ENCODE assay signal across 8 cellular contexts in genomic region chr17:8221663-8222379, GRCh38. TPM values are rescaled to one million over a fixed set of nuclear protein-coding genes. Genes with fewer than 3 reads are reported as not detected.
A peak's percentile ranks its signal among the peaks of the same experiment; 100 is the strongest.
DNase-seq lines count a peak whose midpoint lies in the region; ATAC-seq and TF ChIP-seq lines count a peak whose summit lies in the region.

No MANE protein-coding gene starts in this region.

- POLR2A ChIA-PET in MCF 10A (lab: Yijun Ruan, JAX) = interaction anchor here (0.7 to 13.2 kb wide), 27 partner anchors 8 to 364 kb away, joined by 3 to 352 read pairs (median 6); partner anchors contain the start of genes ALOXE3, AURKB, BORCS6 and CTC1

- intact Hi-C loops in MCF 10A (cut with micrococcal nuclease) = loop anchor here (1.0 to 5.0 kb wide), 3 partner anchors 35 to 160 kb away; partner anchors contain the start of gene RPL26

- peaks cover 16% of the 10 kb centered on the region for H3F3A ChIP-seq in smooth muscle cell (ENCODE audit: low read depth)

- peak overlapping the region; percentile 97 for H3K27ac Mint-ChIP-seq in MCF 10A (ENCODE audit: low read depth, unreplicated experiment)

- H3K27me3 Mint-ChIP-seq in MCF 10A (ENCODE audit: insufficient read depth, unreplicated experiment) = no peaks in the 10 kb centered on the region

- peak; percentile 40 for ATAC-seq in HG02970 (IDR thresholded peaks at IDR 0.05; ENCODE audit: low FRiP score, unreplicated experiment)

- H3K36me3 Mint-ChIP-seq in MCF 10A (ENCODE audit: insufficient read depth, unreplicated experiment) = peaks cover 47% of the 10 kb centered on the region

- H4K20me1 ChIP-seq in smooth muscle cell (ENCODE audit: low read depth) = no peaks in the 10 kb centered on the region

- no peaks in the 10 kb centered on the region for H3K27me3 ChIP-seq in smooth muscle cell (ENCODE audit: low read depth)

- H3K4me1 ChIP-seq in smooth muscle cell (ENCODE audit: low read depth) = peaks cover 4% of the 10 kb centered on the region

- under 1% methylated on average over 40 of the region's 40 CpGs for WGBS in smooth muscle cell (ENCODE audit: low lambda C conversion rate)

- TF ChIP-seq CTCF in VCaP (conservative IDR thresholded peaks at IDR 0.05) = no peak
- TF ChIP-seq CTCF in MCF 10A (IDR thresholded peaks at IDR 0.05; ENCODE audit: unreplicated experiment) = no peak
- TF ChIP-seq CTCF in smooth muscle cell (IDR thresholded peaks at IDR 0.05; ENCODE audit: borderline replicate concordance, insufficient read depth, poor library complexity, severe bottlenecking) = no peak

- DNase-seq in NCI-H1436 (lab: John Stamatoyannopoulos, UW) (peak; percentile 85), NCI-H1436 treated with DMSO at 0.1 percent for 48 hours (lab: John Stamatoyannopoulos, UW) (no peak), NCI-H2081 (lab: John Stamatoyannopoulos, UW) (peak; percentile 65 to 82), MCF 10A (ENCODE audit: unreplicated experiment) (peak; percentile 92), iPS-NIHi7 (ENCODE audit: extremely low spot score) (peak; percentile 23), smooth muscle cell (lab: John Stamatoyannopoulos, UW; ENCODE audit: unreplicated experiment) (peak; percentile 85)

- peak overlapping the region; percentile 80 for H2AFZ ChIP-seq in smooth muscle cell (ENCODE audit: low read depth)

- H3K9ac ChIP-seq in smooth muscle cell (ENCODE audit: low read depth) = peak overlapping the region; percentile 64

- BruUV-seq in MCF 10A (replicated peaks; lab: Mats Ljungman, UMichigan) = no TSS peak

- CTCF ChIA-PET in MCF 10A (lab: Yijun Ruan, JAX) = interaction anchor here (0.6 to 5.1 kb wide), 11 partner anchors 11 to 164 kb away, joined by 3 to 42 read pairs (median 4); partner anchors contain the start of genes AURKB, BORCS6, HES7 and PFAS

- no peaks in the 10 kb centered on the region for H3K9me3 ChIP-seq in smooth muscle cell (replicated peaks; ENCODE audit: low read depth)

- no peaks in the 10 kb centered on the region for H3K9me3 Mint-ChIP-seq in MCF 10A (ENCODE audit: unreplicated experiment)

- peak overlapping the region; percentile 93 for H3K4me3 Mint-ChIP-seq in MCF 10A (ENCODE audit: unreplicated experiment)

- peaks cover 8% of the 10 kb centered on the region for H3K4me1 Mint-ChIP-seq in MCF 10A (ENCODE audit: insufficient read depth, unreplicated experiment)

- no peaks in the 10 kb centered on the region for H3K79me2 ChIP-seq in smooth muscle cell (ENCODE audit: low read depth)

- H3K4me3 ChIP-seq in smooth muscle cell = peak overlapping the region; percentile 62

- no peaks in the 10 kb centered on the region for H3K36me3 ChIP-seq in smooth muscle cell (ENCODE audit: low read depth)

- H3K4me2 ChIP-seq in smooth muscle cell = peak overlapping the region; percentile 95

- H3K27ac ChIP-seq in VCaP = peak overlapping the region; percentile 90
- peak overlapping the region; percentile 90 for H3K27ac ChIP-seq in smooth muscle cell (ENCODE audit: low read depth)

RNA-seq across cellular contexts. Expression of gene AURKB, which starts 11.4 kb away (rescaled TPM):
- total RNA-seq in MCF 10A (2022) = 11.7 and 33.6 TPM in 2 replicates
- 10.5 and 16.6 TPM in 2 replicates for total RNA-seq in smooth muscle cell
- polyA plus RNA-seq in smooth muscle cell = 31.7 and 33.5 TPM in 2 replicates

RNA-seq across cellular contexts. Expression of gene CTC1, which starts 26.0 kb away (rescaled TPM):
- total RNA-seq in MCF 10A (2022) (30.5 and 33.1 TPM in 2 replicates), smooth muscle cell (1.4 and 3.8 TPM in 2 replicates)
- 1.8 and 6.0 TPM in 2 replicates for polyA plus RNA-seq in smooth muscle cell

RNA-seq across cellular contexts. Expression of gene PFAS, which starts 27.3 kb away (rescaled TPM):
- 54.4 and 66.2 TPM in 2 replicates for total RNA-seq in MCF 10A (2022)
- total RNA-seq in smooth muscle cell = 9.9 and 22.1 TPM in 2 replicates
- polyA plus RNA-seq in smooth muscle cell = 10.4 and 12.8 TPM in 2 replicates

RNA-seq across cellular contexts. Expression of gene BORCS6, which starts 31.8 kb away (rescaled TPM):
- total RNA-seq in MCF 10A (2022) (3.9 and 4.4 TPM in 2 replicates), smooth muscle cell (1.8 and 6.3 TPM in 2 replicates)
- 3.2 and 3.9 TPM in 2 replicates for polyA plus RNA-seq in smooth muscle cell

RNA-seq across cellular contexts. Expression of gene TMEM107, which starts 45.6 kb away (rescaled TPM):
- total RNA-seq in MCF 10A (2022) (7.6 and 8.4 TPM in 2 replicates), smooth muscle cell (66.7 and 88.4 TPM in 2 replicates)
- polyA plus RNA-seq in smooth muscle cell = 36.0 and 36.5 TPM in 2 replicates
